In the genomic region with DNA sequence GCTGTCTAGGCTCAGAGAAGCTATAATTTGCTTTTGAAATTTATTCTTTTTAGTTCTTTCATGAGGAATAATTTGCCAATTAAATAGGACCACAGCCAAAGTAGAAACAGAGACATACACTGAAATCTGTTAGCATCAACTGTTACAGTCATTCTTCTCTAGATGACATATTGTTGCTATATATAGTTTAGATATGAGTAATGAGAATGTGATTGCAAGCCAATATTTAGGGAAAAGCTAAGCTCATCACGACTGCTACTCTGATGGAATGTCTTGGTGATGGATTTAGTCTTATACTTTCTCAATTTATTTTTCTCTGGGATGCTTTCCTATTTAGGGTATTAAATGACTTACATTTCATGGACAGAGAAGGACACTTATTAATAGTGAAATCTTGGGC, we compare ENCODE assay signal across 27 cellular contexts.
DNase-seq lines count a peak whose midpoint lies in the region; ATAC-seq and TF ChIP-seq lines count a peak whose summit lies in the region.
"Had no signal": no experiment of that assay in that cellular context is flagged by ENCODE, and none has a peak within 500 bp of the region (broad histone marks: within the 10 kb centered on the region; RNA-seq: fewer than 3 reads in every experiment).

No MANE protein-coding gene starts in this region.

- no peaks in the 10 kb centered on the region for H3K36me3 Mint-ChIP-seq in progenitor cell of endocrine pancreas (ENCODE audit: insufficient read depth)
- H3K36me3 Mint-ChIP-seq: activated naive CD8-positive, alpha-beta T cell; immature natural killer cell had no signal

- H3K27ac Mint-ChIP-seq in progenitor cell of endocrine pancreas, result no peak overlapping the region
- H3K27ac Mint-ChIP-seq: activated CD8-positive, alpha-beta T cell treated with anti-CD3 and anti-CD28 coated beads, Interleukin-2, amount 10 ng/mL, durations not matched to agents 7 days and 5 days; activated naive CD8-positive, alpha-beta T cell; CD4-positive, alpha-beta T cell; dendritic cell treated with granulocyte-macrophage colony-stimulating factor and Interleukin-4, amounts not matched to agents 40 ng/mL and 50 ng/mL, for 4 days; immature natural killer cell had no signal

- ATAC-seq in HG02642 (IDR thresholded peaks at IDR 0.05; ENCODE audit: poor library complexity, unreplicated experiment), result no peak
- ATAC-seq: activated CD8-positive, alpha-beta T cell treated with anti-CD3 and anti-CD28 coated beads, Interleukin-2, amount 10 ng/mL, durations not matched to agents 7 days and 5 days; esophagus mucosa; gastroesophageal sphincter; left colon; upper lobe of right lung had no signal

- no peaks in the 10 kb centered on the region for H3K27me3 Mint-ChIP-seq in progenitor cell of endocrine pancreas
- H3K27me3 Mint-ChIP-seq: dendritic cell treated with granulocyte-macrophage colony-stimulating factor and Interleukin-4, amounts not matched to agents 40 ng/mL and 50 ng/mL, for 4 days had no signal

- H3K4me3 Mint-ChIP-seq in progenitor cell of endocrine pancreas (ENCODE audit: low read depth), result no peak overlapping the region
- H3K4me3 Mint-ChIP-seq: activated CD8-positive, alpha-beta T cell treated with anti-CD3 and anti-CD28 coated beads, Interleukin-2, amount 10 ng/mL, durations not matched to agents 7 days and 5 days; activated naive CD8-positive, alpha-beta T cell; CD4-positive, alpha-beta T cell; dendritic cell treated with granulocyte-macrophage colony-stimulating factor and Interleukin-4, amounts not matched to agents 40 ng/mL and 50 ng/mL, for 4 days; immature natural killer cell had no signal

- no peaks in the 10 kb centered on the region for H3K4me1 Mint-ChIP-seq in progenitor cell of endocrine pancreas (ENCODE audit: low read depth)
- H3K4me1 Mint-ChIP-seq: immature natural killer cell had no signal

- DNase-seq in Ammon's horn (ENCODE audit: low spot score) (peak; percentile 15), HT1080 (ENCODE audit: low read depth) (peak; percentile 25), amniotic stem cell (lab: John Stamatoyannopoulos, UW) (peak; percentile 23), myocyte (ENCODE audit: low read depth) (peak; percentile 67), progenitor cell of endocrine pancreas (ENCODE audit: low spot score, unreplicated experiment) (no peak), SK-N-DZ (ENCODE audit: low spot score) (no peak), kidney glomerular epithelial cell (lab: John Stamatoyannopoulos, UW) (no peak)
- DNase-seq: activated CD4-positive, alpha-beta T cell treated with anti-CD3 and anti-CD28 coated beads for 4 hours; activated CD8-positive, alpha-beta T cell treated with anti-CD3 and anti-CD28 coated beads, Interleukin-2, amount 10 ng/mL, durations not matched to agents 7 days and 5 days; activated effector memory CD4-positive, alpha-beta T cell treated with anti-CD3 and anti-CD28 coated beads, Interleukin-2, amount 50 U/mL, for 16 hours; AML-193; CD4-positive, alpha-beta T cell; hypothalamus; immature natural killer cell; Kasumi-1; left colon; NCI-H1417 treated with DMSO at 0.1 percent for 48 hours; NCI-H2081 treated with DMSO at 0.1 percent for 48 hours; Peyer's patch; stimulated activated naive CD4-positive, alpha-beta T cell; upper lobe of right lung; WERI-Rb-1 had no signal

- TF ChIP-seq CTCF in progenitor cell of endocrine pancreas (IDR thresholded peaks at IDR 0.05; ENCODE audit: unreplicated experiment), result no peak

- H3K9me3 Mint-ChIP-seq in progenitor cell of endocrine pancreas (ENCODE audit: low read depth), result no peaks in the 10 kb centered on the region
- H3K9me3 Mint-ChIP-seq: CD4-positive, alpha-beta T cell; dendritic cell treated with granulocyte-macrophage colony-stimulating factor and Interleukin-4, amounts not matched to agents 40 ng/mL and 50 ng/mL, for 4 days had no signal

Comparison
In these comparisons a context has a peak if more than half of its experiments do, and no peak if none do; other contexts are left out.
1. DNase-seq: peak in Ammon's horn (single experiment), HT1080 (single experiment), amniotic stem cell (single experiment) and myocyte (single experiment); none in progenitor cell of endocrine pancreas (single experiment), SK-N-DZ (single experiment) and kidney glomerular epithelial cell (single experiment).